ENCODE assay signal across 10 cellular contexts in genomic region chr1:116379057-116379630, GRCh38. TPM values are rescaled to one million over a fixed set of nuclear protein-coding genes. Genes with fewer than 3 reads are reported as not detected.
DNase-seq lines count a peak whose midpoint lies in the region; ATAC-seq, FAIRE-seq and TF ChIP-seq lines count a peak whose summit lies in the region.
"Had no signal": no experiment of that assay in that cellular context is flagged by ENCODE, and none has a peak within 500 bp of the region (broad histone marks: within the 10 kb centered on the region; RNA-seq: fewer than 3 reads in every experiment).

No MANE protein-coding gene starts in this region.

- CTCF ChIA-PET in CD4-positive, alpha-beta T cell (lab: Charles Lee): interaction anchor here (1.6 kb wide), 1 partner anchor 106 kb away, joined by 5 read pairs; no protein-coding TSS in a partner anchor
- CTCF ChIA-PET in PC-3 (lab: Charles Lee): no interaction called here

- DNase-seq in CD4-positive, alpha-beta T cell: no peak
- DNase-seq in PC-3: no peak
- DNase-seq in pancreas: no peak
- no peak for DNase-seq in SKM-1 (lab: John Stamatoyannopoulos, UW; ENCODE audit: unreplicated experiment)
- DNase-seq in AML-193 (lab: John Stamatoyannopoulos, UW): no peak
- DNase-seq: DMS53, NCI-H82 had no signal

- FAIRE-seq in pancreas (lab: Jason Lieb, UNC): no peak

- POLR2A ChIA-PET in CD4-positive, alpha-beta T cell (lab: Charles Lee): interaction anchor here (1.1 kb wide), 1 partner anchor 10 kb away, joined by 4 read pairs; no protein-coding TSS in a partner anchor
- POLR2A ChIA-PET in PC-3 (lab: Charles Lee; ENCODE audit: unreplicated experiment): no interaction called here

- WGBS in esophagus, 2 donors: 65 to 67% methylated on average over 2 of the region's 2 CpGs
- 39 to 40% methylated on average over 2 of the region's 2 CpGs for WGBS in pancreas, 2 donors

- peaks cover 97% of the 10 kb centered on the region for H3K4me1 Mint-ChIP-seq in CD4-positive, alpha-beta T cell (ENCODE audit: low read depth)

- peaks cover 77% of the 10 kb centered on the region for H4K20me1 ChIP-seq in PC-3 (ENCODE audit: low read length)

- intact Hi-C loops in CD4-positive, alpha-beta T cell (cut with DNase I, micrococcal nuclease): loop anchor here (2.0 to 5.0 kb wide), 7 partner anchors 32 to 227 kb away; no protein-coding TSS in a partner anchor
- intact Hi-C loops in PC-3 (cut with micrococcal nuclease) (no loop called here), pancreas (cut with DNase I) (loop anchor here in 2 of 3 donors (10.0 kb wide), 2 partner anchors 64 to 224 kb away; no protein-coding TSS in a partner anchor)

- H3K27ac ChIP-seq in CD4-positive, alpha-beta T cell (ENCODE audit: low read depth, low read length): no peak overlapping the region
- H3K27ac ChIP-seq in PC-3 (ENCODE audit: low read length): peak overlapping the region; percentile 94
- H3K27ac ChIP-seq in esophagus (ENCODE audit: low read depth in 2 of 2, low read length in 1 of 2): peak overlapping the region; percentile 14 to 32
- peak overlapping the region in 2 of 4 donors; percentile 95 to 96 for H3K27ac ChIP-seq in pancreas

- H3K27me3 Mint-ChIP-seq in CD4-positive, alpha-beta T cell: no peaks in the 10 kb centered on the region

- no peak overlapping the region for H2AFZ ChIP-seq in PC-3 (ENCODE audit: low read length)

- H3K9me2 ChIP-seq in PC-3 (replicated peaks; ENCODE audit: low read length): no peaks in the 10 kb centered on the region

- peak overlapping the region; percentile 93 for H3K27ac Mint-ChIP-seq in CD4-positive, alpha-beta T cell

- ATAC-seq in CD4-positive, alpha-beta T cell (ENCODE audit: poor library complexity): no peak
- ATAC-seq in PC-3 (no peak), pancreas (no peak), HG03565 (IDR thresholded peaks at IDR 0.05; ENCODE audit: unreplicated experiment) (no peak), HG02973 (IDR thresholded peaks at IDR 0.05; ENCODE audit: unreplicated experiment) (no peak)

- H3F3A ChIP-seq in PC-3 (ENCODE audit: low read length, unreplicated experiment): peaks cover 18% of the 10 kb centered on the region

- no peak overlapping the region for H3K9ac ChIP-seq in PC-3 (ENCODE audit: low read length)

- peaks cover 48% of the 10 kb centered on the region for H3K4me1 ChIP-seq in PC-3 (ENCODE audit: insufficient read depth, low read length)
- peaks cover 4 to 10% of the 10 kb centered on the region in 2 donors for H3K4me1 ChIP-seq in esophagus (ENCODE audit: control insufficient read depth in 2 of 2, insufficient read depth in 2 of 2, low read length in 1 of 2)
- H3K4me1 ChIP-seq in pancreas: peaks cover 47 to 87% (median 78%) of the 10 kb centered on the region in 3 donors

- peaks cover 6% of the 10 kb centered on the region for H3K36me3 ChIP-seq in PC-3 (ENCODE audit: low read depth, low read length)
- H3K36me3 ChIP-seq in esophagus (ENCODE audit: control insufficient read depth in 2 of 2, insufficient read depth in 2 of 2, low read length in 1 of 2): no peaks in the 10 kb centered on the region
- no peaks in the 10 kb centered on the region for H3K36me3 ChIP-seq in pancreas

- H3K4me2 ChIP-seq in PC-3 (ENCODE audit: low read length): peak overlapping the region; percentile 91

- no peaks in the 10 kb centered on the region for H3K27me3 ChIP-seq in CD4-positive, alpha-beta T cell (ENCODE audit: control insufficient read depth, insufficient read depth, low read length)
- H3K27me3 ChIP-seq in PC-3 (ENCODE audit: low read length): no peaks in the 10 kb centered on the region
- H3K27me3 ChIP-seq in esophagus (ENCODE audit: control insufficient read depth in 1 of 2, insufficient read depth in 2 of 2, low read length in 2 of 2): no peaks in the 10 kb centered on the region
- no peaks in the 10 kb centered on the region for H3K27me3 ChIP-seq in pancreas

- no peak overlapping the region for H3K4me3 ChIP-seq in PC-3 (ENCODE audit: low read length)
- no peak overlapping the region for H3K4me3 ChIP-seq in esophagus (ENCODE audit: low read depth in 1 of 2, low read length in 2 of 2)
- peak overlapping the region in 3 of 4 donors; percentile 0 to 8 (median 1) for H3K4me3 ChIP-seq in pancreas

- no peak for TF ChIP-seq CTCF in CD4-positive, alpha-beta T cell (IDR thresholded peaks at IDR 0.05)
- TF ChIP-seq CTCF in PC-3 (conservative IDR thresholded peaks at IDR 0.05; ENCODE audit: low read depth, low read length): no peak
- no peak for TF ChIP-seq CTCF in pancreas (IDR thresholded peaks at IDR 0.05)

- no peaks in the 10 kb centered on the region for H3K9me3 Mint-ChIP-seq in CD4-positive, alpha-beta T cell

- H3K9me3 ChIP-seq in CD4-positive, alpha-beta T cell (ENCODE audit: control insufficient read depth, low read length): no peaks in the 10 kb centered on the region
- H3K9me3 ChIP-seq in PC-3 (ENCODE audit: low read length): no peaks in the 10 kb centered on the region
- no peaks in the 10 kb centered on the region for H3K9me3 ChIP-seq in esophagus (ENCODE audit: control insufficient read depth in 2 of 2, insufficient read depth in 1 of 2, low read depth in 1 of 2, low read length in 1 of 2)
- H3K9me3 ChIP-seq in pancreas: no peaks in the 10 kb centered on the region

- H3K36me3 Mint-ChIP-seq in CD4-positive, alpha-beta T cell (ENCODE audit: low read depth): peaks cover 59% of the 10 kb centered on the region

- peaks cover 100% of the 10 kb centered on the region for H3K79me2 ChIP-seq in PC-3 (ENCODE audit: low read length)

- peak overlapping the region; percentile 65 for H3K4me3 Mint-ChIP-seq in CD4-positive, alpha-beta T cell

- BruUV-seq in PC-3 (replicated peaks; lab: Mats Ljungman, UMichigan): no TSS peak

RNA-seq across cellular contexts. Expression of gene ATP1A1, which starts 6.1 kb away (rescaled TPM):
- 100 to 1,000 TPM; 251 to 262 TPM for total RNA-seq in CD4-positive, alpha-beta T cell
- total RNA-seq in PC-3 (2014; rRNA removed) (154 and 181 TPM in 2 replicates), pancreas (100 to 1,000 TPM; 338 to 735 (median 584) TPM)
- polyA plus RNA-seq in esophagus (100 to 1,000 TPM; 117 to 196 TPM), pancreas (100 to 1,000 TPM; 226 to 459 TPM)

Comparison
In these comparisons a context has a peak if more than half of its experiments do, and no peak if none do; other contexts are left out.
1. H3K4me3 ChIP-seq: peak in pancreas (3 of 4); none in PC-3 (single experiment) and esophagus (0 of 2).